Comparison of ENCODE assay signal across 8 cellular contexts in the genomic region with DNA sequence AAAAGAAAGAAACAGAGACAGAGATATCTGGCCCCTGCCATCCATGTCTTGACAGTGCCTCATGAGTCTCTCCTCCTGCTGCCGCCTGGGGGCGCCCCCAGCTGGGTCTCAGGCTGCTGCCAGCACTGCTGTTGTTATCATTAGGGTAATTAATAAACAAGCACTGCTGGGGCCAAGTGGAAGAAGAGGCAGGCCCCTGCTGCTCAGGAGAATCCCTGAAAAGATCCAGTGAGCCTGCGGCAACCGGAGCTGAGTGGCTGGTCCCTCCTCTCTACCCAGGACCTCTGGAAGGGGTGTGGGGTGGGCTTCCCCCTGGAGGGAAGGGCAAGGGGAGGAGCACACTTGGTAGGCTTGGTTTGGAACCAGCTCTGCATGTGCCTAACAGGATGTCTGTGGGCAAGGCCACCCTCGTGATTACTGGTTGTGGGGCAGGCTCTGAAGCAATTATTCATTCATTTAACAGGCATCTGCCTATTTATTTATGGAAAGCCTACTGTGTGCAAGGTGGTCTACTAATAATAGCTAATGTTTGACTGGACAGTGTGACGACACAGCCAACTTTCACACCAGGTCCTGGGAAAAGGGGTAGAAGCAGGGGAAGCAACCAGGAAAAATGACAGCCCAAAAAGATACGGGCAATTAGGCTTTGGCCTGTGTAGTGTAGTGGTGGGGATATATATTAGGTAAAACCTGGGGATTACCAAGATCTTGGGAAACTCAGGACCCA. TPM values are rescaled to one million over a fixed set of nuclear protein-coding genes. Genes with fewer than 3 reads are reported as not detected.
DNase-seq lines count a peak whose midpoint lies in the region; ATAC-seq and TF ChIP-seq lines count a peak whose summit lies in the region.

No MANE protein-coding gene starts in this region.

- ATAC-seq in GM21737 (IDR thresholded peaks at IDR 0.05; ENCODE audit: unreplicated experiment) (peak; percentile 56), GM19035 (IDR thresholded peaks at IDR 0.05; ENCODE audit: unreplicated experiment) (no peak)

- CTCF ChIA-PET in mammary epithelial cell (lab: Charles Lee; ENCODE audit: low non-redundant PET): interaction anchor here (0.5 to 0.8 kb wide), 5 partner anchors 12 to 1977 kb away, joined by 3 to 5 read pairs (median 4); partner anchors contain the start of gene THBS1

- H3K27me3 ChIP-seq in BLaER1 treated with 17β-estradiol and CSF1 and Interleukin-3, amounts not matched to agents 10 nM and 100 nM: peaks cover 10 to 31% (median 24%) of the 10 kb centered on the region in 11 experiments; a peak in 21 of 22 replicates
- H3K27me3 ChIP-seq in mammary epithelial cell (ENCODE audit: insufficient read depth, low read length): no peaks in the 10 kb centered on the region

- dilution Hi-C loops in mammary epithelial cell (cut with HindIII; ENCODE audit: low sequenced_read_pairs): no loop called here

- H3K9me3 ChIP-seq in BLaER1 treated with 17β-estradiol and CSF1 and Interleukin-3, amounts not matched to agents 10 nM and 100 nM (replicated peaks in 1 of 11): no peaks in the 10 kb centered on the region
- H3K9me3 ChIP-seq in mammary epithelial cell (replicated peaks; ENCODE audit: insufficient read depth, low read length): no peaks in the 10 kb centered on the region

- H3K27ac ChIP-seq in BLaER1 treated with 17β-estradiol and CSF1 and Interleukin-3, amounts not matched to agents 10 nM and 100 nM: peak overlapping the region in 9 of 11 experiments; percentile 23 to 71 (median 60); a peak in 17 of 22 replicates
- no peak overlapping the region for H3K27ac ChIP-seq in mammary epithelial cell (ENCODE audit: insufficient read depth, low read depth, low read length)

- H3K4me2 ChIP-seq in BLaER1 treated with 17β-estradiol and CSF1 and Interleukin-3, amounts not matched to agents 10 nM and 100 nM: peak overlapping the region; percentile 90 to 99 (median 99)
- peak overlapping the region; percentile 89 for H3K4me2 ChIP-seq in mammary epithelial cell (ENCODE audit: insufficient read depth, low read depth, low read length)

- H4K20me1 ChIP-seq in BLaER1 treated with 17β-estradiol and CSF1 and Interleukin-3, amounts not matched to agents 10 nM and 100 nM: peaks cover 0 to 26% (median 3%) of the 10 kb centered on the region in 11 experiments; a peak in 6 of 22 replicates
- no peaks in the 10 kb centered on the region for H4K20me1 ChIP-seq in mammary epithelial cell (ENCODE audit: insufficient read depth, low read length)

- H3K4me3 ChIP-seq in BLaER1 treated with 17β-estradiol and CSF1 and Interleukin-3, amounts not matched to agents 10 nM and 100 nM: peak overlapping the region in 9 of 10 experiments; percentile 63 to 77 (median 68); a peak in 15 of 20 replicates
- H3K4me3 ChIP-seq in WI38 (ENCODE audit: low read depth, low read length): peak overlapping the region; percentile 74
- peak overlapping the region in 2 of 3 experiments; percentile 42 to 51 for H3K4me3 ChIP-seq in mammary epithelial cell (replicated peaks in 1 of 3; ENCODE audit: insufficient read depth in 1 of 3, low read depth in 2 of 3, low read length in 3 of 3)

- 38% methylated on average over 7 of the region's 7 CpGs for WGBS in mammary epithelial cell (ENCODE audit: low coverage, missing lambda C conversion rate)

- DNase-seq in NCI-H2171 treated with DMSO at 0.1 percent for 48 hours (lab: John Stamatoyannopoulos, UW) (peak; percentile 80), mammary epithelial cell (peak; percentile 49), inferior parietal cortex (ENCODE audit: extremely low spot score) (peak; percentile 85)
- peak; percentile 63 for DNase-seq in stimulated activated CD4-positive, alpha-beta T cell treated with anti-CD3 and anti-CD28 coated beads, Interleukin-12 subunit alpha, Interleukin-12 subunit beta, amount 100 ng/mL, for 4 hours

- intact Hi-C loops in mammary epithelial cell (cut with micrococcal nuclease): loop anchor here (1.0 to 5.0 kb wide), 8 partner anchors 27 to 344 kb away; partner anchors contain the start of genes JMJD7, MAPKBP1 and MGA

- no peaks in the 10 kb centered on the region; a peak in 1 of 22 replicates for H3K36me3 ChIP-seq in BLaER1 treated with 17β-estradiol and CSF1 and Interleukin-3, amounts not matched to agents 10 nM and 100 nM
- H3K36me3 ChIP-seq in mammary epithelial cell (ENCODE audit: insufficient read depth, low read length): no peaks in the 10 kb centered on the region

- H3K79me2 ChIP-seq in mammary epithelial cell (ENCODE audit: insufficient read depth, low read length): no peaks in the 10 kb centered on the region

- in situ Hi-C loops in mammary epithelial cell (cut with MboI; ENCODE audit: low sequenced_read_pairs in 2 of 2): no loop called here

- H3K9ac ChIP-seq in BLaER1 treated with 17β-estradiol and CSF1 and Interleukin-3, amounts not matched to agents 10 nM and 100 nM: peak overlapping the region in 10 of 11 experiments; percentile 65 to 79 (median 77); a peak in 15 of 22 replicates
- no peak overlapping the region for H3K9ac ChIP-seq in mammary epithelial cell (ENCODE audit: insufficient read depth, low read length)

- TF ChIP-seq CTCF in WI38 (IDR thresholded peaks at IDR 0.05; ENCODE audit: low read depth, low read length): peak; percentile 92
- peak; percentile 88 to 92 for TF ChIP-seq CTCF in mammary epithelial cell (conservative IDR thresholded peaks at IDR 0.05 in 1 of 2, IDR thresholded peaks at IDR 0.05 in 1 of 2; ENCODE audit: extremely low read depth in 1 of 2, insufficient read depth in 1 of 2, low read depth in 1 of 2, low read length in 2 of 2)

- peaks cover 41 to 78% (median 68%) of the 10 kb centered on the region in 10 experiments for H3K4me1 ChIP-seq in BLaER1 treated with 17β-estradiol and CSF1 and Interleukin-3, amounts not matched to agents 10 nM and 100 nM
- peaks cover 17% of the 10 kb centered on the region for H3K4me1 ChIP-seq in mammary epithelial cell (ENCODE audit: insufficient read depth, low read length)

- no TSS peak for BruUV-seq in mammary epithelial cell (replicated peaks; lab: Mats Ljungman, UMichigan)

- peak overlapping the region; percentile 95 for H2AFZ ChIP-seq in mammary epithelial cell (ENCODE audit: low read depth, low read length)

RNA-seq across cellular contexts. Expression of gene TYRO3, which starts 1.2 kb away (rescaled TPM):
- total RNA-seq in mammary epithelial cell: 10 to 100 TPM in 1 of 2 donors, 1 to 10 TPM in 1; 3.5 to 17.0 TPM
- 13.2 TPM for polyA plus RNA-seq in mammary epithelial cell
- 50.7 TPM for polyA minus RNA-seq in mammary epithelial cell

RNA-seq across cellular contexts. Expression of gene RPAP1, which starts 13.8 kb away (rescaled TPM):
- total RNA-seq in mammary epithelial cell: 10 to 100 TPM; 11.2 to 35.5 TPM
- 11.4 TPM for polyA plus RNA-seq in mammary epithelial cell
- polyA minus RNA-seq in mammary epithelial cell: 44.3 TPM

RNA-seq across cellular contexts. Expression of gene LTK, which starts 44.2 kb away (rescaled TPM):
- total RNA-seq in mammary epithelial cell: not detected
- polyA plus RNA-seq in mammary epithelial cell: not detected
- not detected for polyA minus RNA-seq in mammary epithelial cell
